Comparison of ENCODE assay signal across 8 cellular contexts in genomic region chr4:147590249-147590920, GRCh38. TPM values are rescaled to one million over a fixed set of nuclear protein-coding genes. Genes with fewer than 3 reads are reported as not detected.
A peak's percentile ranks its signal among the peaks of the same experiment; 100 is the strongest.
DNase-seq lines count a peak whose midpoint lies in the region; ATAC-seq and TF ChIP-seq lines count a peak whose summit lies in the region.

No MANE protein-coding gene starts in this region.

- TF ChIP-seq CTCF in Calu3 (IDR thresholded peaks at IDR 0.05; ENCODE audit: unreplicated experiment) (peak; percentile 38), VCaP (conservative IDR thresholded peaks at IDR 0.05) (peak; percentile 88)

- intact Hi-C loops in Calu3 (cut with micrococcal nuclease; ENCODE audit: unreplicated experiment) = loop anchor here (1.0 to 10.0 kb wide), 5 partner anchors 72 to 573 kb away; no protein-coding TSS in a partner anchor

- no peak overlapping the region for H3K27ac Mint-ChIP-seq in Calu3 (ENCODE audit: unreplicated experiment)

- DNase-seq in Calu3 (peak; percentile 59), NCI-H1092 (lab: John Stamatoyannopoulos, UW) (peak; percentile 14), ecto neural progenitor cell (ENCODE audit: low spot score) (peak; percentile 58), medulla oblongata (ENCODE audit: extremely low spot score) (peak; percentile 91)
- peak; percentile 57 for DNase-seq in stimulated activated naive CD8-positive, alpha-beta T cell treated with anti-CD3 and anti-CD28 coated beads, Interleukin-15, Interleukin-2, amounts not matched to agents 100 U/mL and 50 U/mL, for 24 hours

- no peaks in the 10 kb centered on the region for H3K9me3 Mint-ChIP-seq in Calu3 (ENCODE audit: low read depth, unreplicated experiment)

- no peaks in the 10 kb centered on the region for H3K27me3 Mint-ChIP-seq in Calu3 (ENCODE audit: unreplicated experiment)

- H3K27ac ChIP-seq in VCaP = no peak overlapping the region

- peak; percentile 61 for ATAC-seq in GM21723 (IDR thresholded peaks at IDR 0.05; ENCODE audit: unreplicated experiment)
- no peak for ATAC-seq in stimulated activated naive CD8-positive, alpha-beta T cell treated with anti-CD3 and anti-CD28 coated beads, Interleukin-15, Interleukin-2, amounts not matched to agents 100 U/mL and 50 U/mL, for 24 hours
- ATAC-seq in GM18858 (IDR thresholded peaks at IDR 0.05; ENCODE audit: unreplicated experiment) = no peak

- no peak overlapping the region for H3K4me3 Mint-ChIP-seq in Calu3 (ENCODE audit: low read depth, unreplicated experiment)

- H3K36me3 Mint-ChIP-seq in Calu3 (ENCODE audit: insufficient read depth, unreplicated experiment) = no peaks in the 10 kb centered on the region

- BruUV-seq in Calu3 (replicated peaks; lab: Mats Ljungman, UMichigan) = no TSS peak

- H3K4me1 Mint-ChIP-seq in Calu3 (ENCODE audit: low read depth, unreplicated experiment) = no peaks in the 10 kb centered on the region

- CTCF ChIA-PET in Calu3 (lab: Charles Lee) = interaction anchor here (0.6 to 2.6 kb wide), 6 partner anchors 13 to 433 kb away, joined by 3 to 23 read pairs (median 4); no protein-coding TSS in a partner anchor

RNA-seq across cellular contexts. Expression of gene TMEM184C, which starts 26.8 kb away (rescaled TPM):
- 23.3 and 30.1 TPM in 2 replicates for total RNA-seq in Calu3 (2022)

Comparison
In these comparisons a context has a peak if more than half of its experiments do, and no peak if none do; other contexts are left out.
1. DNase-seq: peak in every context shown above with its lines; median percentile 91 in medulla oblongata; 59 in Calu3; 58 in ecto neural progenitor cell; 57 in stimulated activated naive CD8-positive, alpha-beta T cell treated with anti-CD3 and anti-CD28 coated beads, Interleukin-15, Interleukin-2, amounts not matched to agents 100 U/mL and 50 U/mL, for 24 hours; 14 in NCI-H1092.